Comparison of ENCODE assay signal across 8 cellular contexts in the genomic region with DNA sequence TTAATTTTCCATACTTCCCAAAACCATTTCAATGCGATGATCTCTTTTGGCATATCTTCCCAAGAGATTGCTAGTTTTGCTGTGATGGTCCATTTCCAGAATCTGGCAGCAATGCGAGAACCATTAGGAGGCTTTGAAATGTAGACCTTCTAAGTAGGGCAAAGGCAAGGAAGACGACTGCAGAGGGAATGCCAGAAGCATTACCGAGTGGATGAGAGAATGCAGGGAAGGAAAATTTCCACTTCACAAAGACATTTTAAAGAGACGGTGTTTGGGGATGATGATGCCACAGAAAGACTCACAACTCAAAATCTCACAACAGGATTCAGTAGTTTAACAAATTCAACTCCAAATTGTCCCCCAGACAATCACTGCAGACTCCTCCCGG. TPM values are rescaled to one million over a fixed set of nuclear protein-coding genes. Genes with fewer than 3 reads are reported as not detected.
A peak's percentile ranks its signal among the peaks of the same experiment; 100 is the strongest.
DNase-seq lines count a peak whose midpoint lies in the region; ATAC-seq, FAIRE-seq and TF ChIP-seq lines count a peak whose summit lies in the region.

No MANE protein-coding gene starts in this region.

- no peaks in the 10 kb centered on the region for H3K9me3 Mint-ChIP-seq in activated B cell treated with CpG ODN at 0.5 μM for 24 hours

- H3K4me3 ChIP-seq in heart left ventricle = peak overlapping the region; percentile 48 to 82 (median 72)
- peak overlapping the region; percentile 78 for H3K4me3 ChIP-seq in skeletal muscle satellite cell (ENCODE audit: low read length)

- peaks cover 27% of the 10 kb centered on the region for H3K4me1 Mint-ChIP-seq in activated B cell treated with CpG ODN at 0.5 μM for 24 hours

- peaks cover 4% of the 10 kb centered on the region for H3K36me3 Mint-ChIP-seq in activated B cell treated with CpG ODN at 0.5 μM for 24 hours (ENCODE audit: low read depth)

- no peak for FAIRE-seq in frontal cortex (lab: Jason Lieb, UNC)

- peaks cover 10% of the 10 kb centered on the region for H3K27me3 Mint-ChIP-seq in activated B cell treated with CpG ODN at 0.5 μM for 24 hours

- H3K36me3 ChIP-seq in heart left ventricle (no peaks in the 10 kb centered on the region), skeletal muscle satellite cell (ENCODE audit: insufficient read depth, low read length) (no peaks in the 10 kb centered on the region)

- H3K27me3 ChIP-seq in heart left ventricle = no peaks in the 10 kb centered on the region
- H3K27me3 ChIP-seq in skeletal muscle satellite cell (ENCODE audit: control insufficient read depth, insufficient read depth, low read length) = no peaks in the 10 kb centered on the region

- intact Hi-C loops in activated B cell treated with CpG ODN at 0.5 μM for 24 hours (cut with micrococcal nuclease) = loop anchor here (2.0 to 10.0 kb wide), 3 partner anchors 198 to 540 kb away; partner anchors contain the start of genes BIRC2 and TMEM123
- intact Hi-C loops in heart left ventricle (cut with DNase I) = loop anchor here in 3 of 10 donors (5.0 to 10.0 kb wide), 3 partner anchors 90 to 433 kb away; partner anchors contain the start of gene BIRC2 (in 1 of the 3)

- ATAC-seq in activated B cell treated with CpG ODN at 0.5 μM for 24 hours (ENCODE audit: low read depth) = no peak
- ATAC-seq in heart left ventricle = peak in 1 of 4 donors; percentile 17
- ATAC-seq in GM21423 (IDR thresholded peaks at IDR 0.05; ENCODE audit: unreplicated experiment) = no peak

- peak overlapping the region in 11 of 12 donors; percentile 52 to 86 (median 74) for H3K27ac ChIP-seq in heart left ventricle

- H3K4me2 ChIP-seq in skeletal muscle satellite cell (ENCODE audit: low read length) = peak overlapping the region; percentile 80

- no peak for TF ChIP-seq POLR2A in heart left ventricle (IDR thresholded peaks at IDR 0.05)

- CTCF ChIA-PET in activated B cell treated with CpG ODN at 0.5 μM for 24 hours (lab: Charles Lee) = interaction anchor here (0.9 to 1.3 kb wide), 2 partner anchors 53 to 94 kb away, joined by 5 to 7 read pairs; no protein-coding TSS in a partner anchor

- WGBS in heart left ventricle, 4 donors = 6 to 10% (median 9%) methylated on average over 6 of the region's 6 CpGs

- H3K27ac Mint-ChIP-seq in activated B cell treated with CpG ODN at 0.5 μM for 24 hours = peak overlapping the region; percentile 95

- peak; percentile 9 for DNase-seq in H4 (ENCODE audit: low spot score)
- DNase-seq in activated B cell treated with CpG ODN at 0.5 μM for 24 hours = no peak
- no peak for DNase-seq in heart left ventricle
- DNase-seq in GM10266 (ENCODE audit: extremely low spot score) = no peak
- no peak for DNase-seq in frontal cortex (ENCODE audit: low spot score in 2 of 2)
- DNase-seq in NCI-H1092 (lab: John Stamatoyannopoulos, UW) = no peak

- POLR2A ChIA-PET in activated B cell treated with CpG ODN at 0.5 μM for 24 hours (lab: Charles Lee) = interaction anchor here (1.2 kb wide), 2 partner anchors 93 to 538 kb away, joined by 3 to 5 read pairs; partner anchors contain the start of gene TMEM123

- H3K9me3 ChIP-seq in heart left ventricle (no peaks in the 10 kb centered on the region), skeletal muscle satellite cell (replicated peaks; ENCODE audit: low read length) (no peaks in the 10 kb centered on the region)

- peak overlapping the region; percentile 94 for H3K4me3 Mint-ChIP-seq in activated B cell treated with CpG ODN at 0.5 μM for 24 hours

- TF ChIP-seq CTCF in activated B cell treated with CpG ODN at 0.5 μM for 24 hours (IDR thresholded peaks at IDR 0.05) = no peak
- no peak for TF ChIP-seq CTCF in heart left ventricle (IDR thresholded peaks at IDR 0.05)
- no peak for TF ChIP-seq CTCF in GM10266 (IDR thresholded peaks at IDR 0.05; ENCODE audit: control insufficient read depth, insufficient read depth, low read depth, missing control alignments)

- peak overlapping the region; percentile 86 for H3K9ac ChIP-seq in skeletal muscle satellite cell (ENCODE audit: low read depth, low read length)

- peaks cover 0 to 27% (median 7%) of the 10 kb centered on the region in 12 donors for H3K4me1 ChIP-seq in heart left ventricle
- H3K4me1 ChIP-seq in skeletal muscle satellite cell (ENCODE audit: control insufficient read depth, insufficient read depth, low read length) = peaks cover 21% of the 10 kb centered on the region

RNA-seq across cellular contexts. Expression of gene CEP126, which starts 0.5 kb away (rescaled TPM):
- total RNA-seq in H4 (2014; rRNA removed; shearing (Covaris generic)) = 1.1 and 1.2 TPM in 2 replicates
- total RNA-seq in activated B cell treated with CpG ODN at 0.5 μM for 24 hours (1.4 and 1.5 TPM in 2 replicates), heart left ventricle (1 to 10 TPM in 5 of 9 donors, under 1 TPM in 4; 0.82 to 1.8 (median 1.1) TPM), frontal cortex (10.6 TPM)
- under 1 TPM; 0.26 to 0.88 TPM for polyA plus RNA-seq in heart left ventricle
- total RNA-seq in skeletal muscle satellite cell (2012; rRNA removed) = 2.0 and 2.2 TPM in 2 replicates

RNA-seq across cellular contexts. Expression of gene ANGPTL5, which starts 2.0 kb away (rescaled TPM):
- total RNA-seq in H4 (2014; rRNA removed; shearing (Covaris generic)) = not detected in 2 replicates
- total RNA-seq in activated B cell treated with CpG ODN at 0.5 μM for 24 hours (not detected in 2 replicates), heart left ventricle (1 to 10 TPM in 3 of 9 donors, under 1 TPM in 6; 0.12 to 1.8 (median 0.77) TPM), frontal cortex (0.41 TPM)
- under 1 TPM; 0.10 to 0.76 TPM for polyA plus RNA-seq in heart left ventricle
- total RNA-seq in skeletal muscle satellite cell (2012; rRNA removed) = 0.66 and 1.3 TPM in 2 replicates
